ENCODE assay signal across 12 cellular contexts in genomic region chr12:107783406-107784376, GRCh38. TPM values are rescaled to one million over a fixed set of nuclear protein-coding genes. Genes with fewer than 3 reads are reported as not detected.
DNase-seq lines count a peak whose midpoint lies in the region; ATAC-seq, FAIRE-seq and TF ChIP-seq lines count a peak whose summit lies in the region.
"Had no signal": no experiment of that assay in that cellular context is flagged by ENCODE, and none has a peak within 500 bp of the region (broad histone marks: within the 10 kb centered on the region; RNA-seq: fewer than 3 reads in every experiment).

No MANE protein-coding gene starts in this region.

- no peak overlapping the region for H3K4me3 ChIP-seq in parathyroid adenoma (ENCODE audit: low read depth, low read length)
- no peak overlapping the region for H3K4me3 ChIP-seq in HepG2 (replicated peaks in 1 of 3; ENCODE audit: insufficient read depth in 1 of 3, low read depth in 2 of 3, low read length in 3 of 3)
- no peak overlapping the region for H3K4me3 ChIP-seq in lower leg skin (ENCODE audit: low read depth, poor library complexity, severe bottlenecking)
- H3K4me3 ChIP-seq: testis had no signal

- ATAC-seq in GM19324 (IDR thresholded peaks at IDR 0.05; ENCODE audit: low FRiP score, unreplicated experiment) (peak; percentile 60), HG02678 (IDR thresholded peaks at IDR 0.05; ENCODE audit: unreplicated experiment) (peak; percentile 59), HG03571 (IDR thresholded peaks at IDR 0.05; ENCODE audit: unreplicated experiment) (peak; percentile 60), HepG2 (no peak)

- in situ Hi-C loops in HepG2 (cut with HindIII; ENCODE audit: extremely low pct_ligation_motif_present, low pct_unique_long_range_greater_than_20kb), result no loop called here

- H3K4me2 ChIP-seq in parathyroid adenoma (ENCODE audit: low read length), result no peak overlapping the region
- H3K4me2 ChIP-seq in HepG2 (ENCODE audit: low read depth, low read length), result no peak overlapping the region

- TF ChIP-seq CTCF in parathyroid adenoma (IDR thresholded peaks at IDR 0.05), result no peak
- TF ChIP-seq CTCF in HepG2 (CRISPR knock-in tag; IDR thresholded peaks at IDR 0.05), result no peak
- no peak for TF ChIP-seq CTCF in lower leg skin (IDR thresholded peaks at IDR 0.05)

- H3K4me1 ChIP-seq in parathyroid adenoma (peaks cover 12% of the 10 kb centered on the region), HepG2 (ENCODE audit: insufficient read depth, low read length) (peaks cover 9% of the 10 kb centered on the region)
- H3K4me1 ChIP-seq: testis had no signal

- H3K27me3 ChIP-seq in parathyroid adenoma (ENCODE audit: control insufficient read depth, insufficient read depth, low read length), result no peaks in the 10 kb centered on the region
- no peaks in the 10 kb centered on the region; a peak in 1 of 5 replicates for H3K27me3 ChIP-seq in HepG2 (ENCODE audit: control insufficient read depth in 1 of 2, insufficient read depth in 2 of 2, low read length in 2 of 2)
- H3K27me3 ChIP-seq: testis had no signal

- intact Hi-C loops in HepG2 (cut with micrococcal nuclease; ENCODE audit: unreplicated experiment) (no loop called here), lower leg skin (cut with DNase I; ENCODE audit: low total_unique reads) (no loop called here)

- TF ChIP-seq RAD21 in HepG2 (CRISPR knock-in tag; IDR thresholded peaks at IDR 0.05), result no peak

- no peak for DNase-seq in HepG2 (ENCODE audit: low spot score)
- DNase-seq in lower leg skin (ENCODE audit: low spot score in 2 of 2), result no peak
- DNase-seq in EL, result no peak
- DNase-seq: NCI-H524, testis had no signal

- no peak overlapping the region for H3K27ac ChIP-seq in parathyroid adenoma
- H3K27ac ChIP-seq in HepG2 (ENCODE audit: extremely low read length, insufficient read depth, low read length), result no peak overlapping the region
- H3K27ac ChIP-seq: testis had no signal

- TF ChIP-seq EP300 in HepG2 (IDR thresholded peaks at IDR 0.05; ENCODE audit: low read depth in 2 of 2, low read length in 2 of 2) (no peak), HepG2 (CRISPR knock-in tag; IDR thresholded peaks at IDR 0.05; ENCODE audit: borderline replicate concordance) (no peak)

- POLR2A ChIA-PET in HepG2 (lab: Yijun Ruan, JAX), result no interaction called here

- no peak for TF ChIP-seq POLR2A in HepG2 (IDR thresholded peaks at IDR 0.05; ENCODE audit: insufficient read depth in 1 of 2, low read depth in 2 of 2, low read length in 2 of 2)
- TF ChIP-seq POLR2A in lower leg skin (IDR thresholded peaks at IDR 0.05), result no peak

- H3K79me2 ChIP-seq in parathyroid adenoma (no peaks in the 10 kb centered on the region), HepG2 (ENCODE audit: insufficient read depth, low read length) (no peaks in the 10 kb centered on the region)

- H2AFZ ChIP-seq in parathyroid adenoma (peak overlapping the region; percentile 20), HepG2 (ENCODE audit: low read length) (no peak overlapping the region)

- CTCF ChIA-PET in HepG2 (lab: Yijun Ruan, JAX; ENCODE audit: low intra/inter-chr PET ratio, low total read pairs), result no interaction called here

- H3K9me3 ChIP-seq in parathyroid adenoma (ENCODE audit: control insufficient read depth, low read length), result no peaks in the 10 kb centered on the region
- no peaks in the 10 kb centered on the region for H3K9me3 ChIP-seq in HepG2 (ENCODE audit: low read length)
- H3K9me3 ChIP-seq: testis had no signal

- H3K9ac ChIP-seq in parathyroid adenoma, result no peak overlapping the region
- H3K9ac ChIP-seq in HepG2 (ENCODE audit: insufficient read depth, low read depth, low read length), result no peak overlapping the region

- FAIRE-seq in HepG2 (lab: Jason Lieb, UNC), result no peak
- FAIRE-seq: islet of Langerhans had no signal

- no peaks in the 10 kb centered on the region for H3K36me3 ChIP-seq in parathyroid adenoma (ENCODE audit: control insufficient read depth, insufficient read depth, low read length)
- no peaks in the 10 kb centered on the region for H3K36me3 ChIP-seq in HepG2 (replicated peaks in 1 of 2; ENCODE audit: control insufficient read depth in 1 of 2, insufficient read depth in 2 of 2, low read length in 2 of 2)

- 42% methylated on average over 6 of the region's 6 CpGs for WGBS in HepG2 (ENCODE audit: low lambda C conversion rate)
- 65 to 75% methylated on average over 6 of the region's 6 CpGs for WGBS in lower leg skin, 2 donors

- no TSS peak for BruUV-seq in HepG2 (replicated peaks; lab: Mats Ljungman, UMichigan)

- no peaks in the 10 kb centered on the region for H4K20me1 ChIP-seq in HepG2 (ENCODE audit: insufficient read depth, low read length)

TF ChIP-seq in HepG2, 621 proteins besides CTCF, POLR2A, EP300 and RAD21 (continues in another document):
- no peak for TF ChIP-seq ATF2 (CRISPR knock-in tag; IDR thresholded peaks at IDR 0.05)
- TF ChIP-seq MTERF4 (CRISPR knock-in tag; IDR thresholded peaks at IDR 0.05), result no peak
- no peak for TF ChIP-seq ZNF33A (CRISPR knock-in tag; IDR thresholded peaks at IDR 0.05; ENCODE audit: borderline replicate concordance)

RNA-seq across cellular contexts. Expression of gene ASCL4, which starts 9.2 kb away (rescaled TPM):
- not detected in 2 replicates for total RNA-seq in HepG2 (2016; rRNA removed; fragmentation: Illumina TruSeq; extraction: Trizol)
- total RNA-seq in HepG2 (2016; cell fraction: cytosol; rRNA removed; fragmentation: Illumina TruSeq; extraction: Trizol; ENCODE audit: low read depth), result not detected in 2 replicates
- not detected in 2 replicates for total RNA-seq in HepG2 (2016; cell fraction: insoluble cytoplasmic fraction; rRNA removed; fragmentation: Illumina TruSeq; extraction: Trizol)
- not detected in 2 replicates for total RNA-seq in HepG2 (2016; cell fraction: membrane; rRNA removed; fragmentation: Illumina TruSeq; extraction: Trizol)
- not detected in 2 replicates for total RNA-seq in HepG2 (2016; cell fraction: nucleus; rRNA removed; fragmentation: Illumina TruSeq; extraction: Trizol)
- not detected in 2 replicates for polyA plus RNA-seq in HepG2 (2011; rRNA removed)
- not detected in 2 replicates for polyA plus RNA-seq in HepG2 (2011; cell fraction: cytosol; rRNA removed)
- polyA plus RNA-seq in HepG2 (2011; cell fraction: nucleus; rRNA removed), result not detected in 2 replicates
- not detected in 2 replicates for polyA plus RNA-seq in HepG2 (2012)
- not detected in 2 replicates for polyA plus RNA-seq in HepG2 (2016; cell fraction: cytosol; fragmentation: Illumina TruSeq; extraction: Trizol; ENCODE audit: low read depth)
- not detected in 2 replicates for polyA plus RNA-seq in HepG2 (2016; cell fraction: insoluble cytoplasmic fraction; fragmentation: Illumina TruSeq; extraction: Trizol; ENCODE audit: low read depth)
- polyA plus RNA-seq in HepG2 (2016; cell fraction: membrane; fragmentation: Illumina TruSeq; extraction: Trizol; ENCODE audit: low read depth), result not detected in 2 replicates
- not detected in 2 replicates for polyA plus RNA-seq in HepG2 (2016; cell fraction: nucleus; fragmentation: Illumina TruSeq; extraction: Trizol; ENCODE audit: insufficient read depth, low read depth)
- polyA minus RNA-seq in HepG2 (2011; rRNA and poly(A)+ RNA removed; ENCODE audit: low replicate concordance), result not detected in 2 replicates
- polyA minus RNA-seq in HepG2 (2011; cell fraction: cytosol; rRNA and poly(A)+ RNA removed), result not detected in 2 replicates
- polyA minus RNA-seq in HepG2 (2011; cell fraction: nucleus; rRNA and poly(A)+ RNA removed), result not detected in 2 replicates
- under 1 TPM in 1 of 4 donors, not detected in 3; 0.13 TPM for total RNA-seq in lower leg skin
- total RNA-seq: omental fat pad had no signal
- polyA plus RNA-seq: IgD-negative memory B cell had no signal

RNA-seq across cellular contexts. Expression of gene PRDM4, which starts 22.8 kb away (rescaled TPM):
- 15.3 and 16.1 TPM in 2 replicates for total RNA-seq in HepG2 (2016; rRNA removed; fragmentation: Illumina TruSeq; extraction: Trizol)
- total RNA-seq in HepG2 (2016; cell fraction: cytosol; rRNA removed; fragmentation: Illumina TruSeq; extraction: Trizol; ENCODE audit: low read depth), result 3.5 and 3.6 TPM in 2 replicates
- total RNA-seq in HepG2 (2016; cell fraction: insoluble cytoplasmic fraction; rRNA removed; fragmentation: Illumina TruSeq; extraction: Trizol), result 14.5 and 15.3 TPM in 2 replicates
- 12.2 and 12.9 TPM in 2 replicates for total RNA-seq in HepG2 (2016; cell fraction: membrane; rRNA removed; fragmentation: Illumina TruSeq; extraction: Trizol)
- 16.8 and 17.6 TPM in 2 replicates for total RNA-seq in HepG2 (2016; cell fraction: nucleus; rRNA removed; fragmentation: Illumina TruSeq; extraction: Trizol)
- 9.7 and 9.9 TPM in 2 replicates for polyA plus RNA-seq in HepG2 (2011; rRNA removed)
- 6.8 and 8.7 TPM in 2 replicates for polyA plus RNA-seq in HepG2 (2011; cell fraction: cytosol; rRNA removed)
- 12.7 and 13.9 TPM in 2 replicates for polyA plus RNA-seq in HepG2 (2011; cell fraction: nucleus; rRNA removed)
- polyA plus RNA-seq in HepG2 (2012), result 8.5 and 10.2 TPM in 2 replicates
- 2.8 and 3.0 TPM in 2 replicates for polyA plus RNA-seq in HepG2 (2016; cell fraction: cytosol; fragmentation: Illumina TruSeq; extraction: Trizol; ENCODE audit: low read depth)
- 15.3 and 17.1 TPM in 2 replicates for polyA plus RNA-seq in HepG2 (2016; cell fraction: insoluble cytoplasmic fraction; fragmentation: Illumina TruSeq; extraction: Trizol; ENCODE audit: low read depth)
- polyA plus RNA-seq in HepG2 (2016; cell fraction: membrane; fragmentation: Illumina TruSeq; extraction: Trizol; ENCODE audit: low read depth), result 9.1 and 10.5 TPM in 2 replicates
- 15.6 and 16.7 TPM in 2 replicates for polyA plus RNA-seq in HepG2 (2016; cell fraction: nucleus; fragmentation: Illumina TruSeq; extraction: Trizol; ENCODE audit: insufficient read depth, low read depth)
- polyA minus RNA-seq in HepG2 (2011; rRNA and poly(A)+ RNA removed; ENCODE audit: low replicate concordance), result 16.3 and 28.1 TPM in 2 replicates
- 4.9 and 8.7 TPM in 2 replicates for polyA minus RNA-seq in HepG2 (2011; cell fraction: cytosol; rRNA and poly(A)+ RNA removed)
- polyA minus RNA-seq in HepG2 (2011; cell fraction: nucleus; rRNA and poly(A)+ RNA removed), result 21.2 and 24.7 TPM in 2 replicates
- total RNA-seq in lower leg skin, result 10 to 100 TPM; 15.4 to 37.3 (median 21.6) TPM
